Comparison of ENCODE assay signal across 2 cellular contexts in genomic region chr19:14731200-14731599, GRCh38.
TF ChIP-seq lines count a peak whose summit lies in the region.

No MANE protein-coding gene starts in this region.

TF ChIP-seq in SK-N-SH treated with all-trans-retinoic acid at 6 μM for 48 hours, 23 proteins besides CTCF, POLR2A, EP300 and RAD21 (continued from another document):
- no peak for TF ChIP-seq CREB5 (CRISPR knock-in tag; IDR thresholded peaks at IDR 0.05; ENCODE audit: low read depth)
- TF ChIP-seq PATZ1 (CRISPR knock-in tag; IDR thresholded peaks at IDR 0.05; ENCODE audit: borderline replicate concordance), result no peak
- TF ChIP-seq OSR1 (CRISPR knock-in tag; IDR thresholded peaks at IDR 0.05), result no peak
- no peak for TF ChIP-seq ARNTL (CRISPR knock-in tag; IDR thresholded peaks at IDR 0.05; ENCODE audit: borderline replicate concordance, low read depth)
- no peak for TF ChIP-seq POU6F1 (CRISPR knock-in tag; IDR thresholded peaks at IDR 0.05; ENCODE audit: borderline replicate concordance, low read depth)
- TF ChIP-seq CSRNP3 (CRISPR knock-in tag; IDR thresholded peaks at IDR 0.05), result no peak
- no peak for TF ChIP-seq ZNF8 (CRISPR knock-in tag; IDR thresholded peaks at IDR 0.05)
- no peak for TF ChIP-seq ZFP30 (CRISPR knock-in tag; IDR thresholded peaks at IDR 0.05)
- no peak for TF ChIP-seq GLIS3 (CRISPR knock-in tag; IDR thresholded peaks at IDR 0.05)
- TF ChIP-seq TOX (CRISPR knock-in tag; IDR thresholded peaks at IDR 0.05; ENCODE audit: borderline replicate concordance), result no peak
- TF ChIP-seq SNAI2 (CRISPR knock-in tag; IDR thresholded peaks at IDR 0.05), result no peak

TF ChIP-seq in HEK293, 187 proteins besides CTCF, POLR2A, EP300 and RAD21 (continued from another document):
- TF ChIP-seq, protein P1, sequence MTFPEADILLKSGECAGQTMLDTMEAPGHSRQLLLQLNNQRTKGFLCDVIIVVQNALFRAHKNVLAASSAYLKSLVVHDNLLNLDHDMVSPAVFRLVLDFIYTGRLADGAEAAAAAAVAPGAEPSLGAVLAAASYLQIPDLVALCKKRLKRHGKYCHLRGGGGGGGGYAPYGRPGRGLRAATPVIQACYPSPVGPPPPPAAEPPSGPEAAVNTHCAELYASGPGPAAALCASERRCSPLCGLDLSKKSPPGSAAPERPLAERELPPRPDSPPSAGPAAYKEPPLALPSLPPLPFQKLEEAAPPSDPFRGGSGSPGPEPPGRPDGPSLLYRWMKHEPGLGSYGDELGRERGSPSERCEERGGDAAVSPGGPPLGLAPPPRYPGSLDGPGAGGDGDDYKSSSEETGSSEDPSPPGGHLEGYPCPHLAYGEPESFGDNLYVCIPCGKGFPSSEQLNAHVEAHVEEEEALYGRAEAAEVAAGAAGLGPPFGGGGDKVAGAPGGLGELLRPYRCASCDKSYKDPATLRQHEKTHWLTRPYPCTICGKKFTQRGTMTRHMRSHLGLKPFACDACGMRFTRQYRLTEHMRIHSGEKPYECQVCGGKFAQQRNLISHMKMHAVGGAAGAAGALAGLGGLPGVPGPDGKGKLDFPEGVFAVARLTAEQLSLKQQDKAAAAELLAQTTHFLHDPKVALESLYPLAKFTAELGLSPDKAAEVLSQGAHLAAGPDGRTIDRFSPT (tag by site-specific recombination; IDR thresholded peaks at IDR 0.05), result no peak
